11 cellular contexts compared by ENCODE assay signal in the genomic region with DNA sequence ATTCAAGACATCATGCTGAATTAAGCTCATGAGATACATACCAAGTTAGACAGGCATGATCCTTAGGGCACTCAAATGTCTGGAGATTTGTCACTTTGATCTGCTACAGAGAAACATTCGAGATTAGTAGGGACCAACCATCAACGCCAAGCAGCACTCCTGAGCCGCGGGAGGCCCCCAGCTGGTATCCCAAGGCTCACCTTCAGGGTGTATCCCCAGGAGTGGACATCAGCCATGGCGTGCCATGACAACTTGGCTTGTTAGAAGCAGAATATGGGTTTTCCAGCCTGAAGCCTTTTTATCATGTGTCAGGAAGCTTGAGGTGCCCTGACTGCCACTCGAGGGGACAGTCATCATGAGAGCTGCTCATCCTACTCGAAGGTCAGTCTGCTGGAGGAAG. TPM values are rescaled to one million over a fixed set of nuclear protein-coding genes. Genes with fewer than 3 reads are reported as not detected.
"Had no signal": no experiment of that assay in that cellular context is flagged by ENCODE, and none has a peak within 500 bp of the region (broad histone marks: within the 10 kb centered on the region; RNA-seq: fewer than 3 reads in every experiment).

No MANE protein-coding gene starts in this region.

- FAIRE-seq: H1, H54 had no signal

- H3K27ac Mint-ChIP-seq: GM23338, H9, HFFc6 had no signal

- H3K9me3 ChIP-seq: HAP-1 had no signal

- H3K4me1 ChIP-seq: HAP-1 had no signal

- H3K4me2 ChIP-seq: GM23338 had no signal

- H3K4me1 Mint-ChIP-seq: GM23338 had no signal

- H3K4me3 Mint-ChIP-seq: GM23338, H9, HFFc6 had no signal

- H3K4me3 ChIP-seq: GM23248, GM23338, HAP-1 had no signal

- H3K9me3 Mint-ChIP-seq: GM23338, H9, HFFc6 had no signal

- H3K36me3 ChIP-seq: HAP-1 had no signal

- DNase-seq: GM23248, GOT3, H7, H9, HFFc6 had no signal

- H3K27ac ChIP-seq: GM23248 had no signal

- ATAC-seq: GM23338, HCT116 had no signal

- H2AFZ ChIP-seq: GM23248, GM23338 had no signal

RNA-seq across cellular contexts. Expression of gene GPHB5, which starts 39.1 kb away (rescaled TPM):
- total RNA-seq: GM23248, GM23338, H1, H4, H7, H9, HFFc6 had no signal
